In the genomic region with DNA sequence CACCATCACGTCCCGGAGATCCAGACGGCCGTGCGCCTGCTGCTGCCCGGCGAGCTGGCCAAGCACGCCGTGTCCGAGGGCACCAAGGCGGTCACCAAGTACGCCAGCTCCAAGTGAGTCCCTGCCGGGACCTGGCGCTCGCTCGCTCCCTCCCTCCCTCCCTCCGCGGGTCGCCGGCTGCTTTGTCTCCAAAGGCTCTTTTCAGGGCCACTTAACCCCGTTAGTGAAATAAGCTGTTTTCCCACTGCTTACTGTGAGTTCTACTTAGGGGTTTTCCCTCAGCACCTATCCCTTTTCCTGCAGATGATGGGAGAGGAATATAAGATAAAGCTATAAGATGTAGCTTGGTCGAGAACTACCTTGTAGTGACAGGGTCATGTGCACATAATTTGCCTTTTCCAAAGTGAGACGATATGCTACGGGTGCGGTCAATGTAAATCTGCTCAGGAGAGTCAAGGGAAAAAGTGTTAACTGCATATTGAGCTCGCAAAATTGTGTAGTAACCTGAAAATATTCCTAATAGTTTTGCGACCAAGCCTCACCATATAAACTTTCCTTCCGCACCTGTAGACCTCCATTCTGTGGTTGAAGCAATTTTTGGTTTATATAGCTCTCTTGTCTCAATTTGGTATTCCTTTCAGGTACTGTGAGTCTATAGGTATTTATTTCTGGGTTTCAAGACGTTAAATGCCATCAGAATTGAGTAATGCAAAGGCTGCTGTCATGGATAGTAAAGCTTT, we compare ENCODE assay signal across 8 cellular contexts. TPM values are rescaled to one million over a fixed set of nuclear protein-coding genes. Genes with fewer than 3 reads are reported as not detected.
DNase-seq lines count a peak whose midpoint lies in the region; ATAC-seq and TF ChIP-seq lines count a peak whose summit lies in the region.

No MANE protein-coding gene starts in this region.

- TF ChIP-seq CTCF in heart left ventricle (IDR thresholded peaks at IDR 0.05), result no peak
- no peak for TF ChIP-seq CTCF in astrocyte of the cerebellum (IDR thresholded peaks at IDR 0.05; ENCODE audit: low read depth, low read length, missing control alignments)

- H3K4me1 ChIP-seq in heart left ventricle, result peaks cover 0 to 49% (median 25%) of the 10 kb centered on the region in 12 donors

- DNase-seq in heart left ventricle (no peak), Right ventricle myocardium superior (no peak), astrocyte of the cerebellum (ENCODE audit: low read depth) (no peak), kidney tubule cell (ENCODE audit: low spot score) (peak; percentile 17), superior temporal gyrus (ENCODE audit: extremely low spot score) (peak; percentile 26), DMS53 (lab: John Stamatoyannopoulos, UW) (no peak), NCI-H510A treated with DMSO at 0.1 percent for 48 hours (lab: John Stamatoyannopoulos, UW) (no peak)

- H3K27ac ChIP-seq in heart left ventricle, result peak overlapping the region in 11 of 12 donors; percentile 31 to 83 (median 67)

- H3K27me3 ChIP-seq in heart left ventricle, result no peaks in the 10 kb centered on the region

- in situ Hi-C loops in astrocyte of the cerebellum (cut with HindIII; ENCODE audit: low sequenced_read_pairs), result no loop called here

- H3K36me3 ChIP-seq in heart left ventricle, result peaks cover 0 to 7% (median 0%) of the 10 kb centered on the region in 9 donors

- 3 to 8% (median 7%) methylated on average over 11 to 16 of the region's 29 CpGs for WGBS in heart left ventricle, 4 donors

- intact Hi-C loops in heart left ventricle (cut with DNase I), result no loop called here
- intact Hi-C loops in Right ventricle myocardium superior (cut with DNase I), result no loop called here

- peak overlapping the region; percentile 32 to 68 (median 56) for H3K4me3 ChIP-seq in heart left ventricle
- H3K4me3 ChIP-seq in astrocyte of the cerebellum (ENCODE audit: low read depth, low read length), result peak overlapping the region; percentile 58

- no peak for TF ChIP-seq POLR2A in heart left ventricle (IDR thresholded peaks at IDR 0.05)

- ATAC-seq in heart left ventricle (peak in 1 of 4 donors; percentile 0), Right ventricle myocardium superior (ENCODE audit: poor library complexity) (no peak), HG03565 (IDR thresholded peaks at IDR 0.05; ENCODE audit: unreplicated experiment) (no peak)

- no peaks in the 10 kb centered on the region for H3K9me3 ChIP-seq in heart left ventricle

RNA-seq across cellular contexts. Expression of gene BOLA1, which starts 55.9 kb away (rescaled TPM):
- 10 to 100 TPM; 12.5 to 39.4 (median 14.0) TPM for total RNA-seq in heart left ventricle
- polyA plus RNA-seq in heart left ventricle, result 10 to 100 TPM; 16.2 to 40.7 TPM
- total RNA-seq in Right ventricle myocardium superior, result 16.9 TPM

Comparison
In these comparisons a context has a peak if more than half of its experiments do, and no peak if none do; other contexts are left out.
1. DNase-seq: peak in kidney tubule cell (single experiment) and superior temporal gyrus (single experiment); none in heart left ventricle (0 of 5), Right ventricle myocardium superior (single experiment), astrocyte of the cerebellum (single experiment), DMS53 (single experiment) and NCI-H510A treated with DMSO at 0.1 percent for 48 hours (single experiment).